2 cellular contexts compared by ENCODE assay signal in the genomic region with DNA sequence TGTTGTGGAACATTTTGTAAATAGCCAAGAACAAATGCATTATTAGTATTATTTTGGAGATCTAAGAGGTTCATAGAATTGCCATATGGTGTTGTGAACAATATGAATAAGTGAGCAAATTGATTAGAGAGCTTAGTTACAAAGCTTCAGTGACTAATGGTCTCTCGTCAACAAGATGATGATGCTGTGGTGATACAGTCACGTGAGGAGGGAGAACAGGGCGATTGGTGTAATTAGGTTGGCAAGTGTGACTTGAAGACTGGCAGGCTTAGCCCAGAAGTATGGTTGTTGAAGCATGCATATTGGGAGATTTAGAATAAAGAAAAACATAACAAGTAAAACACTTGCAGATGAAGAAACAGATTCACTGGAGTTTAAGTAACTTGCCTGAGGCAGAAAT.
A peak's percentile ranks its signal among the peaks of the same experiment; 100 is the strongest.
TF ChIP-seq lines count a peak whose summit lies in the region.

No MANE protein-coding gene starts in this region.

TF ChIP-seq in HCT116, 20 proteins besides CTCF, POLR2A, EP300 and RAD21:
- TF ChIP-seq ELF1 (IDR thresholded peaks at IDR 0.05; ENCODE audit: borderline replicate concordance, low read depth) (no peak), TCF7L2 (IDR thresholded peaks at IDR 0.05; ENCODE audit: borderline replicate concordance, extremely low read depth, insufficient read depth, insufficient read length) (no peak), EZH2phosphoT487 (IDR thresholded peaks at IDR 0.05; ENCODE audit: borderline replicate concordance) (no peak), ATF3 (IDR thresholded peaks at IDR 0.05) (no peak), CEBPB (IDR thresholded peaks at IDR 0.05; ENCODE audit: low read depth) (no peak)
- TF ChIP-seq, protein P1, sequence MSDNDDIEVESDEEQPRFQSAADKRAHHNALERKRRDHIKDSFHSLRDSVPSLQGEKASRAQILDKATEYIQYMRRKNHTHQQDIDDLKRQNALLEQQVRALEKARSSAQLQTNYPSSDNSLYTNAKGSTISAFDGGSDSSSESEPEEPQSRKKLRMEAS (IDR thresholded peaks at IDR 0.05), result no peak

TF ChIP-seq in HepG2, 621 proteins besides CTCF, POLR2A, EP300 and RAD21:
- TF ChIP-seq SOX6 (IDR thresholded peaks at IDR 0.05) (no peak), SOX6 (CRISPR knock-in tag; IDR thresholded peaks at IDR 0.05) (no peak), ZNF326 (CRISPR knock-in tag; IDR thresholded peaks at IDR 0.05; ENCODE audit: borderline replicate concordance) (no peak), ZNF142 (CRISPR knock-in tag; IDR thresholded peaks at IDR 0.05) (no peak), RARG (CRISPR knock-in tag; IDR thresholded peaks at IDR 0.05; ENCODE audit: low read depth) (0 out of 2 replicates have a peak, but pooled peaks have one; percentile 6), HIVEP1 (CRISPR knock-in tag; IDR thresholded peaks at IDR 0.05) (no peak), KDM3A (CRISPR knock-in tag; IDR thresholded peaks at IDR 0.05; ENCODE audit: low read depth) (no peak), TOPORS (CRISPR knock-in tag; IDR thresholded peaks at IDR 0.05) (0 out of 2 replicates have a peak, but pooled peaks have one; percentile 23), ZNF362 (CRISPR knock-in tag; IDR thresholded peaks at IDR 0.05; ENCODE audit: borderline replicate concordance) (no peak), ZNF501 (CRISPR knock-in tag; IDR thresholded peaks at IDR 0.05) (0 out of 2 replicates have a peak, but pooled peaks have one; percentile 9), GPN1 (CRISPR knock-in tag; IDR thresholded peaks at IDR 0.05; ENCODE audit: borderline replicate concordance) (no peak), CREBL2 (CRISPR knock-in tag; IDR thresholded peaks at IDR 0.05; ENCODE audit: borderline replicate concordance) (no peak)
